In the genomic region with DNA sequence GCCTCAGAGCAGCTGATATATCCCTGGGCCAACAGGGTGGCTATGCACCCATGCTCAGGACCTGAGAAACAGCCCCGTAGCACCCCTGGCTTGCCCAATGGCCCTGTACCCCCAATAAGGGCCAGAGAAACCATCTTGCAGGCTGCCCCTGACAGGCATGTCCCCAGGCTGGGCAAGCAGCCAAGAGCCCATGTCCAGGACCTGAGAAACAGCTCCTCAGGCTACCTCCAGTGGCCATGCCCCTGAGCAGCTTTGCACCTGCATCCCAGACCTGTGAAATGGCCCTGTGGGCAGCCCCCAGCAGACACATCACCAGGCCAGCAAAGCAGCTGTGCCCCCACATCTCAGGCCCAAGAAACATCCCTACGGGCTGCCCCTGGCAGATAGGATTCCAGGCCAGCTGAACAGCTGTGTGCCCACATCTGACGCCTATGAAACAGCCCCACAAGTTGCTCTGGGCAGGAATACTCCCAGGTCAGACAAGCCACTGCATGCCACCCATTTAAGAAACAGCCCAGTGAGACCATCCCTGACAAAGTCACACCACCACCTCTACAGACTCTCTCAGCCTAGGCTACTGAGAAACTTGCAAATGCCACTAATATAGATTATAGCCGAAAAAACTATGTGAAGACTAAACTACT, we compare ENCODE assay signal across 14 cellular contexts.
"Had no signal": no experiment of that assay in that cellular context is flagged by ENCODE, and none has a peak within 500 bp of the region (broad histone marks: within the 10 kb centered on the region; RNA-seq: fewer than 3 reads in every experiment).

No MANE protein-coding gene starts in this region.

- H3K36me3 ChIP-seq: gastroesophageal sphincter, left ventricle myocardium inferior, neutrophil, tibial nerve had no signal

- H3K9me3 Mint-ChIP-seq: activated CD4-positive, alpha-beta memory T cell treated with anti-CD3 and anti-CD28 coated beads for 36 hours; T-helper 2 cell treated with Interferon-gamma antibody and Interleukin-4, amounts not matched to agents 5 μg/mL and 100 μg/mL, for 36 hours had no signal

- H3K4me3 ChIP-seq: coronary artery, gastroesophageal sphincter, left ventricle myocardium inferior, skin epidermis, tibial nerve had no signal

- H3K9me3 ChIP-seq: gastroesophageal sphincter, left ventricle myocardium inferior, neutrophil, tibial nerve had no signal

- FAIRE-seq: astrocyte, keratinocyte had no signal

- H3K36me3 Mint-ChIP-seq: activated CD4-positive, alpha-beta memory T cell treated with anti-CD3 and anti-CD28 coated beads for 36 hours; mesothelial cell of epicardium had no signal

- H3K4me1 ChIP-seq: gastroesophageal sphincter, left ventricle myocardium inferior, tibial nerve had no signal

- H3K27me3 ChIP-seq: gastroesophageal sphincter, neutrophil, tibial nerve had no signal

- H3K27ac ChIP-seq: coronary artery, epithelial cell of prostate, gastroesophageal sphincter, left ventricle myocardium inferior, neutrophil, skin epidermis, tibial nerve had no signal

- H3K27me3 Mint-ChIP-seq: activated CD4-positive, alpha-beta memory T cell treated with anti-CD3 and anti-CD28 coated beads for 36 hours had no signal

- H3K4me3 Mint-ChIP-seq: activated CD4-positive, alpha-beta memory T cell treated with anti-CD3 and anti-CD28 coated beads for 36 hours; mesothelial cell of epicardium; T-helper 2 cell treated with Interferon-gamma antibody and Interleukin-4, amounts not matched to agents 5 μg/mL and 100 μg/mL, for 36 hours had no signal

- H3K4me1 Mint-ChIP-seq: mesothelial cell of epicardium had no signal

- ATAC-seq: gastroesophageal sphincter had no signal

- DNase-seq: activated CD4-positive, alpha-beta memory T cell treated with anti-CD3 and anti-CD28 coated beads for 36 hours; caudate nucleus; effector CD4-positive, alpha-beta T cell; left ventricle myocardium inferior had no signal

- H3K27ac Mint-ChIP-seq: activated CD4-positive, alpha-beta memory T cell treated with anti-CD3 and anti-CD28 coated beads for 36 hours; mesothelial cell of epicardium; T-helper 2 cell treated with Interferon-gamma antibody and Interleukin-4, amounts not matched to agents 5 μg/mL and 100 μg/mL, for 36 hours had no signal
